ENCODE assay signal across 8 cellular contexts in genomic region chr19:19361075-19361594, GRCh38. TPM values are rescaled to one million over a fixed set of nuclear protein-coding genes. Genes with fewer than 3 reads are reported as not detected.
DNase-seq lines count a peak whose midpoint lies in the region; ATAC-seq and TF ChIP-seq lines count a peak whose summit lies in the region.

No MANE protein-coding gene starts in this region.

- H3K4me3 ChIP-seq in endodermal cell (ENCODE audit: low read length), result no peak overlapping the region

- peaks cover 11% of the 10 kb centered on the region for H3K36me3 Mint-ChIP-seq in endodermal cell (ENCODE audit: low read depth)

- no peaks in the 10 kb centered on the region for H3K9me3 ChIP-seq in endodermal cell (ENCODE audit: control insufficient read depth, low read length)

- H3K27ac Mint-ChIP-seq in endodermal cell, result no peak overlapping the region

- H3K9ac ChIP-seq in endodermal cell (ENCODE audit: extremely low read depth, low read length, poor library complexity, severe bottlenecking), result no peak overlapping the region

- H3K27me3 Mint-ChIP-seq in endodermal cell (ENCODE audit: insufficient read depth), result no peaks in the 10 kb centered on the region

- H3K4me1 ChIP-seq in endodermal cell (ENCODE audit: control insufficient read depth, insufficient read depth, low read length), result no peaks in the 10 kb centered on the region

- 49% methylated on average over 14 of the region's 14 CpGs for WGBS in endodermal cell (ENCODE audit: insufficient coverage in 1 of 2, insufficient read length in 1 of 2), 2 experiments

- peak; percentile 76 for ATAC-seq in GM18861 (IDR thresholded peaks at IDR 0.05; ENCODE audit: unreplicated experiment)

- H3K27me3 ChIP-seq in endodermal cell (ENCODE audit: control insufficient read depth, insufficient read depth, low read length, poor library complexity, severe bottlenecking), result no peaks in the 10 kb centered on the region

- no peaks in the 10 kb centered on the region for H3K9me3 Mint-ChIP-seq in endodermal cell

- peak overlapping the region; percentile 44 for H3K27ac ChIP-seq in endodermal cell (ENCODE audit: low read depth, low read length)

- H3K4me1 Mint-ChIP-seq in endodermal cell, result peaks cover 4% of the 10 kb centered on the region

- TF ChIP-seq CTCF in endodermal cell (conservative IDR thresholded peaks at IDR 0.05), result peak; percentile 84

- peaks cover 3% of the 10 kb centered on the region for H3K36me3 ChIP-seq in endodermal cell (ENCODE audit: control insufficient read depth, insufficient read depth, low read length)

- peak; percentile 88 for DNase-seq in AG08395 (ENCODE audit: low spot score)
- peak; percentile 71 for DNase-seq in HS-5 (ENCODE audit: low read depth)
- DNase-seq in NOMO-1 (lab: John Stamatoyannopoulos, UW; ENCODE audit: unreplicated experiment in 2 of 2), result peak; percentile 30 to 64
- DNase-seq in activated CD8-positive, alpha-beta memory T cell treated with anti-CD3 and anti-CD28 coated beads for 48 hours (ENCODE audit: low read depth in 2 of 3, low spot score in 2 of 3), result peak; percentile 36 to 50 (median 46)
- peak; percentile 95 for DNase-seq in endodermal cell
- peak; percentile 79 for DNase-seq in mucosa of gallbladder (ENCODE audit: low spot score)
- DNase-seq in stimulated activated CD8-positive, alpha-beta memory T cell treated with anti-CD3 and anti-CD28 coated beads, Interleukin-4, amount 100 ng/mL, for 4 hours (ENCODE audit: low read depth in 2 of 2, low spot score in 1 of 2), result peak; percentile 30 to 31

- H3K4me3 Mint-ChIP-seq in endodermal cell, result no peak overlapping the region

RNA-seq across cellular contexts. Expression of gene MAU2, which starts 40.5 kb away (rescaled TPM):
- total RNA-seq in endodermal cell, result 10 to 100 TPM; 64.1 to 64.3 TPM
- polyA plus RNA-seq in endodermal cell (2013, experiment 1 of 2), result 44.2 TPM
- 32.0 TPM for polyA plus RNA-seq in endodermal cell (2013, experiment 2 of 2)
- total RNA-seq in mucosa of gallbladder, result 70.1 TPM

RNA-seq across cellular contexts. Expression of gene SUGP1, which starts 40.8 kb away (rescaled TPM):
- total RNA-seq in endodermal cell, result 10 to 100 TPM; 72.2 to 75.5 TPM
- polyA plus RNA-seq in endodermal cell (2013, experiment 1 of 2), result 62.9 TPM
- 57.0 TPM for polyA plus RNA-seq in endodermal cell (2013, experiment 2 of 2)
- total RNA-seq in mucosa of gallbladder, result 53.1 TPM

RNA-seq across cellular contexts. Expression of gene GATAD2A, which starts 44.3 kb away (rescaled TPM):
- total RNA-seq in endodermal cell (100 to 1,000 TPM; 115 to 126 TPM), mucosa of gallbladder (110 TPM)
- polyA plus RNA-seq in endodermal cell (2013, experiment 1 of 2), result 62.7 TPM
- polyA plus RNA-seq in endodermal cell (2013, experiment 2 of 2), result 56.7 TPM

Comparison
In these comparisons a context has a peak if more than half of its experiments do, and no peak if none do; other contexts are left out.
1. DNase-seq: peak in every context shown above with its lines; median percentile 95 in endodermal cell; 88 in AG08395; 79 in mucosa of gallbladder; 71 in HS-5; 47 in NOMO-1; 46 in activated CD8-positive, alpha-beta memory T cell treated with anti-CD3 and anti-CD28 coated beads for 48 hours; 30 in stimulated activated CD8-positive, alpha-beta memory T cell treated with anti-CD3 and anti-CD28 coated beads, Interleukin-4, amount 100 ng/mL, for 4 hours.